ENCODE assay signal across 1 cellular context in genomic region chr2:157150747-157151146, GRCh38.
A peak's percentile ranks its signal among the peaks of the same experiment; 100 is the strongest.
TF ChIP-seq lines count a peak whose summit lies in the region.

No MANE protein-coding gene starts in this region.

TF ChIP-seq in GM12878, 131 proteins besides CTCF, POLR2A, EP300 and RAD21 (continued from another document):
- TF ChIP-seq CEBPZ (IDR thresholded peaks at IDR 0.05; ENCODE audit: low read depth, low read length) (no peak), POLR2AphosphoS5 (IDR thresholded peaks at IDR 0.05; ENCODE audit: low read length) (no peak), NFYA (IDR thresholded peaks at IDR 0.05; ENCODE audit: borderline replicate concordance, low read depth, low read length) (no peak), SMARCA5 (IDR thresholded peaks at IDR 0.05) (no peak), PRDM15 (CRISPR knock-in tag; IDR thresholded peaks at IDR 0.05) (no peak), KLF5 (IDR thresholded peaks at IDR 0.05; ENCODE audit: partially characterized antibody) (no peak), RAD51 (IDR thresholded peaks at IDR 0.05) (no peak), JUND (IDR thresholded peaks at IDR 0.05; ENCODE audit: low read depth, low read length) (peak; percentile 74; the same call in 1 of the 2 replicates), NRF1 (conservative IDR thresholded peaks at IDR 0.05; ENCODE audit: low read depth, low read length) (no peak), BACH1 (IDR thresholded peaks at IDR 0.05; ENCODE audit: borderline replicate concordance) (peak; percentile 75; the same call in 1 of the 2 replicates), ZNF24 (IDR thresholded peaks at IDR 0.05) (no peak; the same call in 1 of the 2 replicates), ZNF622 (IDR thresholded peaks at IDR 0.05) (no peak), SIX5 (IDR thresholded peaks at IDR 0.05; ENCODE audit: low read depth, low read length, severe bottlenecking) (no peak), NR2C2 (IDR thresholded peaks at IDR 0.05; ENCODE audit: borderline replicate concordance, control insufficient read depth, insufficient read length, low read depth) (no peak), ZNF217 (IDR thresholded peaks at IDR 0.05) (peak; percentile 90), SUZ12 (IDR thresholded peaks at IDR 0.05; ENCODE audit: unreplicated experiment) (no peak), REST (IDR thresholded peaks at IDR 0.05; ENCODE audit: low read depth, low read length) (no peak), PML (IDR thresholded peaks at IDR 0.05; ENCODE audit: low read length) (no peak), BHLHE40 (IDR thresholded peaks at IDR 0.05; ENCODE audit: borderline replicate concordance in 1 of 2, low read depth in 2 of 2, low read length in 1 of 2) (peak in 1 of 2 experiments; percentile 21; a peak in 1 of 4 replicates), KDM1A (IDR thresholded peaks at IDR 0.05; ENCODE audit: borderline replicate concordance) (no peak), MYB (IDR thresholded peaks at IDR 0.05; ENCODE audit: borderline replicate concordance, low read depth, low read length) (no peak), WRNIP1 (IDR thresholded peaks at IDR 0.05; ENCODE audit: borderline replicate concordance, low read depth, low read length) (no peak), MAX (IDR thresholded peaks at IDR 0.05; ENCODE audit: low read depth, low read length) (no peak), RFX5 (IDR thresholded peaks at IDR 0.05; ENCODE audit: low read depth, low read length) (no peak), SPI1 (IDR thresholded peaks at IDR 0.05; ENCODE audit: borderline replicate concordance, insufficient read depth, low read depth, low read length) (no peak), ZNF384 (IDR thresholded peaks at IDR 0.05; ENCODE audit: borderline replicate concordance, low read depth, low read length) (no peak; the same call in 1 of the 2 replicates), ZNF274 (IDR thresholded peaks at IDR 0.05; ENCODE audit: insufficient read depth, insufficient read length) (no peak), MYC (IDR thresholded peaks at IDR 0.05; ENCODE audit: insufficient read depth, insufficient read length, insufficient replicate concordance, low read length, severe bottlenecking) (no peak), TBL1XR1 (IDR thresholded peaks at IDR 0.05; ENCODE audit: low read depth, low read length) (no peak), SUPT20H (IDR thresholded peaks at IDR 0.05; ENCODE audit: borderline replicate concordance, control insufficient read depth, low read depth, low read length) (no peak), MTA2 (IDR thresholded peaks at IDR 0.05; ENCODE audit: low read depth) (peak; percentile 94), ESRRA (IDR thresholded peaks at IDR 0.05; ENCODE audit: low read length) (no peak), STAT1 (conservative IDR thresholded peaks at IDR 0.05) (no peak), NFXL1 (IDR thresholded peaks at IDR 0.05; ENCODE audit: borderline replicate concordance) (no peak), FOXK2 (IDR thresholded peaks at IDR 0.05) (no peak), PAX5 (IDR thresholded peaks at IDR 0.05; ENCODE audit: borderline replicate concordance, low read depth, low read length) (no peak), YBX1 (IDR thresholded peaks at IDR 0.05) (no peak), IRF4 (IDR thresholded peaks at IDR 0.05; ENCODE audit: low read depth, low read length) (peak; percentile 83), SMAD5 (IDR thresholded peaks at IDR 0.05; ENCODE audit: low read depth) (no peak), NR2F1 (conservative IDR thresholded peaks at IDR 0.05) (peak; percentile 93), SIN3A (IDR thresholded peaks at IDR 0.05; ENCODE audit: low read depth, low read length) (no peak), CUX1 (IDR thresholded peaks at IDR 0.05; ENCODE audit: insufficient replicate concordance, low read depth, low read length) (no peak), EZH2 (IDR thresholded peaks at IDR 0.05; ENCODE audit: borderline replicate concordance, control insufficient read depth, low read depth, low read length) (no peak), BRCA1 (IDR thresholded peaks at IDR 0.05; ENCODE audit: low read depth, low read length) (no peak), CBX5 (IDR thresholded peaks at IDR 0.05; ENCODE audit: low read depth) (no peak), NBN (IDR thresholded peaks at IDR 0.05) (no peak), E4F1 (IDR thresholded peaks at IDR 0.05; ENCODE audit: borderline replicate concordance, partially characterized antibody) (no peak), USF1 (IDR thresholded peaks at IDR 0.05; ENCODE audit: borderline replicate concordance, extremely low read length, insufficient read depth, low read depth, low read length) (no peak)
